In the genomic region with DNA sequence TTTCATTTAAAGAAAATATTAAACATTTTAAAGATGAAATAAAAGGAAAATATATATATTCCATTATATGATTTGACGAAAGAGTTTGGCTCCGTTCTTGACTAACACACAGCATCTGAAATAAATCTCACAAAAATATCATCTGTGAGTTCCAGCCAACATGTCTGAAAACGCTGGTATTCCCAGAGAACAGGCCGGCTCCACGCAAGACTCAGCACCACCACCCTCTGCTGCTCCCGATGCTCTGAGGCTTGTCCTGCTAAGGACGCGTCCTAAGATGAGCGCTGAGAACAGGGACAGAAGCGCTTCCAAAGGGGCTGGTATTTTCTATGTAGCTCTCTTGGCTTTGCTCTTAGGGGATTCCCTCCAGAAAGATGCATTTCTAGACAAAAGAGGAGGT, we compare ENCODE assay signal across 25 cellular contexts.
"Had no signal": no experiment of that assay in that cellular context is flagged by ENCODE, and none has a peak within 500 bp of the region (broad histone marks: within the 10 kb centered on the region; RNA-seq: fewer than 3 reads in every experiment).

No MANE protein-coding gene starts in this region.

- H3K27ac Mint-ChIP-seq: dendritic cell treated with granulocyte-macrophage colony-stimulating factor and Interleukin-4, amounts not matched to agents 40 ng/mL and 50 ng/mL, for 4 days; effector memory CD8-positive, alpha-beta T cell; endodermal cell had no signal

- H3K4me1 ChIP-seq: colonic mucosa, foreskin keratinocyte, gastrocnemius medialis, gastroesophageal sphincter had no signal

- H3K4me3 ChIP-seq: colonic mucosa, coronary artery, dorsolateral prefrontal cortex, esophagus muscularis mucosa, esophagus squamous epithelium, gastrocnemius medialis, gastroesophageal sphincter, heart left ventricle, heart right ventricle had no signal

- DNase-seq: colonic mucosa; cortex of kidney; dermis blood vessel endothelial cell; dorsolateral prefrontal cortex; effector CD4-positive, alpha-beta T cell; effector CD8-positive, alpha-beta T cell; effector memory CD4-positive, alpha-beta T cell; effector memory CD8-positive, alpha-beta T cell; endodermal cell; erythroblast; esophagus squamous epithelium; foreskin fibroblast; foreskin keratinocyte; foreskin melanocyte; gastrocnemius medialis; glutamatergic neuron; head of caudate nucleus; heart left ventricle; heart right ventricle had no signal

- ATAC-seq: effector memory CD8-positive, alpha-beta T cell; esophagus mucosa; foreskin keratinocyte; gastrocnemius medialis; gastroesophageal sphincter; heart left ventricle; heart right ventricle had no signal

- H3K27ac ChIP-seq: colonic mucosa, coronary artery, dorsolateral prefrontal cortex, epithelial cell of prostate, esophagus muscularis mucosa, esophagus squamous epithelium, foreskin keratinocyte, gastrocnemius medialis, gastroesophageal sphincter, heart left ventricle, heart right ventricle had no signal

- H3K36me3 ChIP-seq: colonic mucosa, esophagus muscularis mucosa, esophagus squamous epithelium, gastrocnemius medialis, gastroesophageal sphincter, heart left ventricle, heart right ventricle had no signal

- H3K9me3 Mint-ChIP-seq: dendritic cell treated with granulocyte-macrophage colony-stimulating factor and Interleukin-4, amounts not matched to agents 40 ng/mL and 50 ng/mL, for 4 days; effector memory CD8-positive, alpha-beta T cell; endodermal cell had no signal

- H3K27me3 ChIP-seq: colonic mucosa had no signal

- H3K9me3 ChIP-seq: colonic mucosa, esophagus muscularis mucosa, esophagus squamous epithelium, gastrocnemius medialis, gastroesophageal sphincter, heart left ventricle, heart right ventricle had no signal
